In the genomic region with DNA sequence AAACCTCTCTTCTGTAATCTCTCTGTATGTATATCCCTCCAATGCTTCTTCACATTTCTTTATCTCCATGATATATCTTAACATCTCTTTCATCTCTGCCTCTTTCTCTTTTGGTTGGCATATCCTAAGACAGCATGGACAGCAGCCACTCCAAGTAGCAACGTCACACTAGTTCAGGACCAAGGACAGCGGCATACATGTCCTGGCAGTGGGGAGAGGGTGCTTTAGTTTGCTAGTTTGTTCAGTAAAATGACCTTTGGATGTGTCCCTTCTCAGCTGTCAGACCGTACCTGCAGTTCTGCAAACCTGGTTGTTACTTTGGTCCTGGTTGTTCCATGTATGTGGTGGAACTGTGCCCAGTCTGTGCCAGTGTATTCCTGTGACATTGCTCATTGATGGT, we compare ENCODE assay signal across 8 cellular contexts.
DNase-seq lines count a peak whose midpoint lies in the region; ATAC-seq, FAIRE-seq and TF ChIP-seq lines count a peak whose summit lies in the region.

No MANE protein-coding gene starts in this region.

- H3K36me3 ChIP-seq in Caco-2 (ENCODE audit: control insufficient read depth, insufficient read depth, low read length) (no peaks in the 10 kb centered on the region), keratinocyte (ENCODE audit: control insufficient read depth in 2 of 2, extremely low read depth in 1 of 2, insufficient read depth in 2 of 2, low read length in 2 of 2) (no peaks in the 10 kb centered on the region)

- H2AFZ ChIP-seq in keratinocyte (ENCODE audit: control insufficient read depth, low read length) = no peak overlapping the region

- H3K9ac ChIP-seq in keratinocyte (ENCODE audit: control insufficient read depth, extremely low read depth, insufficient read depth, low read length) = no peak overlapping the region

- no peaks in the 10 kb centered on the region for H3K9me1 ChIP-seq in keratinocyte (ENCODE audit: control insufficient read depth, extremely low read depth, insufficient read depth, low read length)

- TF ChIP-seq CTCF in Caco-2 (IDR thresholded peaks at IDR 0.05; ENCODE audit: insufficient read depth in 1 of 2, low read depth in 1 of 2, low read length in 1 of 2, severe bottlenecking in 1 of 2, unreplicated experiment in 1 of 2) (no peak), keratinocyte (optimal IDR thresholded peaks at IDR 0.05 in 1 of 3, IDR thresholded peaks at IDR 0.05 in 1 of 3, conservative IDR thresholded peaks at IDR 0.05 in 1 of 3; ENCODE audit: extremely low read depth in 1 of 3, insufficient read depth in 2 of 3, low read length in 3 of 3) (no peak)

- H3K36me3 Mint-ChIP-seq in Caco-2 (ENCODE audit: insufficient read depth, unreplicated experiment) = no peaks in the 10 kb centered on the region

- CTCF ChIA-PET in Caco-2 (lab: Charles Lee) = no interaction called here

- no peak overlapping the region for H3K27ac Mint-ChIP-seq in Caco-2 (ENCODE audit: unreplicated experiment)

- peak; percentile 66 for FAIRE-seq in HTR-8/SVneo (lab: Jason Lieb, UNC)
- peak; percentile 83 for FAIRE-seq in keratinocyte (lab: Jason Lieb, UNC)

- intact Hi-C loops in Caco-2 (cut with micrococcal nuclease; ENCODE audit: unreplicated experiment) = no loop called here

- BruUV-seq in Caco-2 (replicated peaks; lab: Mats Ljungman, UMichigan) = no TSS peak

- H3K4me3 Mint-ChIP-seq in Caco-2 (ENCODE audit: unreplicated experiment) = no peak overlapping the region

- H3K4me1 Mint-ChIP-seq in Caco-2 (ENCODE audit: low read depth, unreplicated experiment) = no peaks in the 10 kb centered on the region

- H3K9me3 ChIP-seq in Caco-2 = no peaks in the 10 kb centered on the region
- no peaks in the 10 kb centered on the region for H3K9me3 ChIP-seq in keratinocyte (ENCODE audit: control insufficient read depth, low read depth, low read length)

- H3K9me3 Mint-ChIP-seq in Caco-2 (ENCODE audit: unreplicated experiment) = no peaks in the 10 kb centered on the region

- no peak overlapping the region for H3K4me3 ChIP-seq in Caco-2 (ENCODE audit: low read depth, low read length)
- H3K4me3 ChIP-seq in keratinocyte (ENCODE audit: control insufficient read depth in 2 of 3, extremely low read depth in 1 of 3, insufficient read depth in 2 of 3, low read depth in 1 of 3, low read length in 3 of 3) = no peak overlapping the region

- dilution Hi-C loops in keratinocyte (cut with MboI; ENCODE audit: extremely low pct_ligation_motif_present, low sequenced_read_pairs) = no loop called here

- POLR2A ChIA-PET in Caco-2 (lab: Charles Lee) = no interaction called here

- H3K4me1 ChIP-seq in Caco-2 (no peaks in the 10 kb centered on the region), keratinocyte (ENCODE audit: control insufficient read depth, extremely low read depth, insufficient read depth, low read length) (no peaks in the 10 kb centered on the region)

- DNase-seq in Caco-2 (peak; percentile 77 to 83), HTR-8/SVneo (ENCODE audit: insufficient read length, low spot score) (peak; percentile 61), amniotic epithelial cell (ENCODE audit: low read depth) (peak; percentile 78), keratinocyte (ENCODE audit: low read depth, low spot score) (peak; percentile 42), NCI-H345 treated with DMSO at 0.1 percent for 48 hours (lab: John Stamatoyannopoulos, UW; ENCODE audit: unreplicated experiment) (no peak), NCI-H774 (lab: John Stamatoyannopoulos, UW) (no peak)
- no peak for DNase-seq in activated CD8-positive, alpha-beta memory T cell treated with anti-CD3 and anti-CD28 coated beads for 24 hours

- ATAC-seq in GM21381 (IDR thresholded peaks at IDR 0.05; ENCODE audit: unreplicated experiment) = no peak

- H3K27ac ChIP-seq in keratinocyte (ENCODE audit: control insufficient read depth, insufficient read depth, low read length) = no peak overlapping the region

- H4K20me1 ChIP-seq in keratinocyte (ENCODE audit: control insufficient read depth, extremely low read depth, insufficient read depth, low read length) = no peaks in the 10 kb centered on the region

- no peaks in the 10 kb centered on the region for H3K79me2 ChIP-seq in keratinocyte (ENCODE audit: control insufficient read depth, insufficient read depth, low read length)

- peaks cover 13% of the 10 kb centered on the region for H3K27me3 Mint-ChIP-seq in Caco-2 (ENCODE audit: insufficient read depth, unreplicated experiment)

- H3K27me3 ChIP-seq in Caco-2 (replicated peaks; ENCODE audit: control insufficient read depth, insufficient read depth, low read length) = no peaks in the 10 kb centered on the region
- H3K27me3 ChIP-seq in keratinocyte (ENCODE audit: control insufficient read depth, extremely low read depth, insufficient read depth, low read length) = peaks cover 4% of the 10 kb centered on the region

- H3K4me2 ChIP-seq in keratinocyte (ENCODE audit: control insufficient read depth, extremely low read depth, insufficient read depth, low read depth, low read length) = no peak overlapping the region

Comparison
In these comparisons a context has a peak if more than half of its experiments do, and no peak if none do; other contexts are left out.
1. DNase-seq: peak in Caco-2 (2 of 2), HTR-8/SVneo (single experiment), amniotic epithelial cell (single experiment) and keratinocyte (single experiment); none in NCI-H345 treated with DMSO at 0.1 percent for 48 hours (single experiment), NCI-H774 (single experiment) and activated CD8-positive, alpha-beta memory T cell treated with anti-CD3 and anti-CD28 coated beads for 24 hours (single experiment).